In genomic region chr6:79536969-79537747, GRCh38 we compare ENCODE assay signal across 8 cellular contexts. TPM values are rescaled to one million over a fixed set of nuclear protein-coding genes. Genes with fewer than 3 reads are reported as not detected.
DNase-seq lines count a peak whose midpoint lies in the region; ATAC-seq, FAIRE-seq and TF ChIP-seq lines count a peak whose summit lies in the region.

Gene LCA5 (minus strand): TSS chr6:79537430. CDS start chr6:79518894, 18,536 bp downstream.

- peak; percentile 100 for ATAC-seq in GM18907 (IDR thresholded peaks at IDR 0.05; ENCODE audit: unreplicated experiment)
- ATAC-seq in HG03108 (IDR thresholded peaks at IDR 0.05; ENCODE audit: unreplicated experiment) = peak; percentile 100

- H3K4me3 ChIP-seq in kidney (ENCODE audit: low read length in 2 of 2) = peak within 1 kb of the TSS; percentile 80 to 89

- no peaks in the 10 kb centered on the region for H3K36me3 ChIP-seq in kidney (ENCODE audit: control insufficient read depth in 1 of 2, insufficient read depth in 2 of 2, low read length in 2 of 2)

- intact Hi-C loops in kidney (cut with DNase I) = no loop called here

- no peaks in the 10 kb centered on the region for H3K9me3 ChIP-seq in kidney (ENCODE audit: control insufficient read depth in 1 of 2, low read length in 2 of 2)

- no peak for TF ChIP-seq CTCF in kidney (IDR thresholded peaks at IDR 0.05; ENCODE audit: borderline replicate concordance, extremely low read depth, insufficient read depth)

- DNase-seq in AG08395 (ENCODE audit: low spot score) (peak; percentile 96), NCI-H2196 treated with DMSO at 0.1 percent for 48 hours (lab: John Stamatoyannopoulos, UW; ENCODE audit: unreplicated experiment) (peak; percentile 96), kidney (peak; percentile 96)
- DNase-seq in activated CD4-positive, CD25-positive, alpha-beta regulatory T cell treated with anti-CD3 and anti-CD28 coated beads, Interleukin-2, amount 50 U/mL, for 72 hours = peak; percentile 64
- DNase-seq in stimulated activated CD4-positive, alpha-beta T cell treated with anti-CD3 and anti-CD28 coated beads, Interleukin-12 subunit alpha, Interleukin-12 subunit beta, amount 100 ng/mL, for 48 hours (ENCODE audit: low read depth in 2 of 3, low spot score in 1 of 3) = peak; percentile 66 to 72 (median 70)

- H3K4me1 ChIP-seq in kidney (ENCODE audit: control insufficient read depth in 1 of 2, insufficient read depth in 1 of 2, low read depth in 1 of 2, low read length in 2 of 2) = peaks cover 0 to 2% of the 10 kb centered on the region in 2 donors

- H3K9ac ChIP-seq in kidney (ENCODE audit: low read length in 2 of 2) = peak within 1 kb of the TSS; percentile 79 to 84

- H3K27ac ChIP-seq in cingulate gyrus (ENCODE audit: low read depth, low read length) (peak within 1 kb of the TSS; percentile 87), kidney (ENCODE audit: low read depth in 2 of 2, low read length in 2 of 2) (peak within 1 kb of the TSS; percentile 87)

- peak; percentile 84 for FAIRE-seq in kidney (lab: Jason Lieb, UNC)

RNA-seq across cellular contexts. Expression of gene LCA5, which starts in this region (rescaled TPM):
- 4.8 TPM for total RNA-seq in kidney
- polyA plus RNA-seq in kidney (ENCODE audit: insufficient read depth, low read depth, low replicate concordance) = 2.0 TPM

Comparison
In these comparisons a context has a peak if more than half of its experiments do, and no peak if none do; other contexts are left out.
1. Peak in every context shown above with its lines: DNase-seq, ATAC-seq, H3K4me3 ChIP-seq and H3K27ac ChIP-seq.